In genomic region chr10:47477078-47477477, GRCh38 we compare ENCODE assay signal across 13 cellular contexts. TPM values are rescaled to one million over a fixed set of nuclear protein-coding genes. Genes with fewer than 3 reads are reported as not detected.
"Had no signal": no experiment of that assay in that cellular context is flagged by ENCODE, and none has a peak within 500 bp of the region (broad histone marks: within the 10 kb centered on the region; RNA-seq: fewer than 3 reads in every experiment).

No MANE protein-coding gene starts in this region.

RNA-seq across cellular contexts. Expression of gene ANXA8, which starts 6.8 kb away (rescaled TPM):
- total RNA-seq: temporal lobe, thoracic aorta had no signal

RNA-seq across cellular contexts. Expression of gene FAM25G, which starts 14.4 kb away (rescaled TPM):
- total RNA-seq: stomach, subcutaneous adipose tissue, temporal lobe, thoracic aorta, thyroid gland, tibial nerve, transverse colon, upper lobe of left lung, upper lobe of right lung, ureter, urinary bladder, uterus, vagina had no signal
- polyA plus RNA-seq: stomach, urinary bladder had no signal
